In the genomic region with DNA sequence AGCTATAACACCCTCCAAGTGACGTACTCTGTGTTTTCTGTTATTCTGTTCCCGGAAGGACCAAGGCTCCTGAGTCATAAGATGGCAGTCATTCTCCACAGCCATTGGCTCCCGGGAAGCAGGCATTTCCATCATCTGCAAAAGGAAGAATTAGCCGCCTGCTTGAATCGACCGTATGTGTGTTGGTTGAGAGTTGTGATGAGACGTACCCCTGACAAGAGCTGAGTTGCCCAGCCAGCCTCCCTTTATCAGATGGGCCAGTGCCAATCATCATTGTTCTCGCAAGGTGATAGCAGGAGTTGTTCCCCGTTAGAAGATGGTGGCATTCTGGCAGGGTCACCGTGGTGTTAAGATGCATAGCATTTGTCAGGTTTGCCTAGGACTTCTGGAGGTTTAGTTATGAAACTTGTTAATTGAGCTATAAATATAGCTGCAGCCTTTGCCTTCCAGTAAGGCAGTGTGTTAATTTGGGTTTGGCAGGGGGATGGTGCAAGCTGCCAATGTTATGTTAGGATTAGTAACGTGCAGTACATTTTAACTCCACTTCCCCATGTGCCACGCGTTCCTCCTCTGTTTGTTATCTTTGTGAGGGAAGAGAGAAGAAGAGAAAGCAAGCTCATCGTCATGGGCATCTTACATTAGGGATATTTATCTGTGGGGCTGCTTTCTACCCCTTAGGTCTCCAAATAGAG, we compare ENCODE assay signal across 14 cellular contexts.
"Had no signal": no experiment of that assay in that cellular context is flagged by ENCODE, and none has a peak within 500 bp of the region (broad histone marks: within the 10 kb centered on the region; RNA-seq: fewer than 3 reads in every experiment).

No MANE protein-coding gene starts in this region.

- H3K36me3 Mint-ChIP-seq: naive thymus-derived CD8-positive, alpha-beta T cell had no signal

- H3K9me3 ChIP-seq: colonic mucosa, neutrophil, upper lobe of left lung had no signal

- H3K4me1 Mint-ChIP-seq: naive thymus-derived CD8-positive, alpha-beta T cell had no signal

- DNase-seq: activated CD8-positive, alpha-beta memory T cell treated with anti-CD3 and anti-CD28 coated beads, Interleukin-2, amount 50 U/mL, for 4 hours; activated CD8-positive, alpha-beta T cell treated with anti-CD3 and anti-CD28 coated beads for 36 hours; activated T-cell treated with anti-CD3 and anti-CD28 coated beads, Interleukin-2, amount 50 U/mL, for 72 hours; aorta; colonic mucosa; effector CD8-positive, alpha-beta T cell; foreskin melanocyte; naive thymus-derived CD8-positive, alpha-beta T cell; stimulated activated CD4-positive, alpha-beta T cell treated with anti-CD3 and anti-CD28 coated beads, Interleukin-12 subunit alpha, Interleukin-12 subunit beta, amount 100 ng/mL, for 4 hours; stimulated activated naive CD8-positive, alpha-beta T cell treated with anti-CD3 and anti-CD28 coated beads, Interleukin-15, Interleukin-2, amounts not matched to agents 100 U/mL and 50 U/mL, for 24 hours; T-helper 9 cell; upper lobe of left lung had no signal

- H3K27ac Mint-ChIP-seq: activated CD8-positive, alpha-beta T cell treated with anti-CD3 and anti-CD28 coated beads for 36 hours; activated T-cell treated with anti-CD3 and anti-CD28 coated beads, Interleukin-2, amount 50 U/mL, for 72 hours; naive thymus-derived CD8-positive, alpha-beta T cell had no signal

- H3K27ac ChIP-seq: colonic mucosa, neutrophil, upper lobe of left lung had no signal

- ATAC-seq: activated CD8-positive, alpha-beta T cell treated with anti-CD3 and anti-CD28 coated beads for 36 hours; activated T-cell treated with anti-CD3 and anti-CD28 coated beads, Interleukin-2, amount 50 U/mL, for 72 hours; naive thymus-derived CD8-positive, alpha-beta T cell; sciatic nerve; stimulated activated naive CD8-positive, alpha-beta T cell treated with anti-CD3 and anti-CD28 coated beads, Interleukin-15, Interleukin-2, amounts not matched to agents 100 U/mL and 50 U/mL, for 24 hours had no signal

- H3K4me3 Mint-ChIP-seq: activated CD8-positive, alpha-beta T cell treated with anti-CD3 and anti-CD28 coated beads for 36 hours; activated T-cell treated with anti-CD3 and anti-CD28 coated beads, Interleukin-2, amount 50 U/mL, for 72 hours; naive thymus-derived CD8-positive, alpha-beta T cell had no signal
